ENCODE assay signal across 1 cellular context in the genomic region with DNA sequence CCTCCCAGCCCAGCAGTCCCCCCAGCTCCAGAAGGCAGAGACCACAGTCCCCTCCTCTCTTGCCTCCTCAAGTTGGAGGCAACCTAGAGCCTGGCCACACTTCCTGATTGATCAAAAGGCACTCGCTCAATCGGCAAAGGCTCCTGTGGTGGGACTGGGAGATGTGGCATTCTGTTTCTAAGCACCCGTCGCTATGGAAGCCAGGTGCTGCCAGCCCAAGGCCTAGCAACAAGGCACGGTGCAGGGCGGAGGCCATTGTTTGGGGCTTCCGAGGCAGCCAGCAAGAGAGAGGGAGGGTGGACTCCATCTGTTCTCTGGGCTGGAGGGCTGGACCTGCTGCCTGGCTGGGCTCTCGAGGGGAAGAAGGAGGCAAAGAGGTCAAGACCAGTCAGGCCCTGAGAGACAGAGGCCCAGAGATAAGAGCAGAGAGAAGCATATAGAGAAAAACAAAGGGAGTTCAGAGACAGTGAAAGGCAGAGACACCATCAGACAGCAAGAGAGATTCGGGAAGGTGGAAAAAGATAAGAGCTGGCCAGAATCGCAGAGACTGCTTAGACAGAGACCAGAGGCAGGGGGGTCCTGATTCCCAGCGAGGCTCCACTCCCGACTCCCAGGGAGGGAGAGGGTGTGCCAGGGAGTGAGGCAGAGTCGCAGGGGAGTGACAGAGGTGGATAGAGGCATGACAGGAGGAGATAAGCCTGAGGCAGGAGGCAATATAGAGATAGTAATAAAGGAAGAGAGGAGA.
A peak's percentile ranks its signal among the peaks of the same experiment; 100 is the strongest.
TF ChIP-seq lines count a peak whose summit lies in the region.

No MANE protein-coding gene starts in this region.

TF ChIP-seq in neural cell, 6 proteins besides CTCF, POLR2A, EP300 and RAD21:
- peak; percentile 34 for TF ChIP-seq TAF1 (IDR thresholded peaks at IDR 0.05; ENCODE audit: low read depth)
- TF ChIP-seq, protein P1, sequence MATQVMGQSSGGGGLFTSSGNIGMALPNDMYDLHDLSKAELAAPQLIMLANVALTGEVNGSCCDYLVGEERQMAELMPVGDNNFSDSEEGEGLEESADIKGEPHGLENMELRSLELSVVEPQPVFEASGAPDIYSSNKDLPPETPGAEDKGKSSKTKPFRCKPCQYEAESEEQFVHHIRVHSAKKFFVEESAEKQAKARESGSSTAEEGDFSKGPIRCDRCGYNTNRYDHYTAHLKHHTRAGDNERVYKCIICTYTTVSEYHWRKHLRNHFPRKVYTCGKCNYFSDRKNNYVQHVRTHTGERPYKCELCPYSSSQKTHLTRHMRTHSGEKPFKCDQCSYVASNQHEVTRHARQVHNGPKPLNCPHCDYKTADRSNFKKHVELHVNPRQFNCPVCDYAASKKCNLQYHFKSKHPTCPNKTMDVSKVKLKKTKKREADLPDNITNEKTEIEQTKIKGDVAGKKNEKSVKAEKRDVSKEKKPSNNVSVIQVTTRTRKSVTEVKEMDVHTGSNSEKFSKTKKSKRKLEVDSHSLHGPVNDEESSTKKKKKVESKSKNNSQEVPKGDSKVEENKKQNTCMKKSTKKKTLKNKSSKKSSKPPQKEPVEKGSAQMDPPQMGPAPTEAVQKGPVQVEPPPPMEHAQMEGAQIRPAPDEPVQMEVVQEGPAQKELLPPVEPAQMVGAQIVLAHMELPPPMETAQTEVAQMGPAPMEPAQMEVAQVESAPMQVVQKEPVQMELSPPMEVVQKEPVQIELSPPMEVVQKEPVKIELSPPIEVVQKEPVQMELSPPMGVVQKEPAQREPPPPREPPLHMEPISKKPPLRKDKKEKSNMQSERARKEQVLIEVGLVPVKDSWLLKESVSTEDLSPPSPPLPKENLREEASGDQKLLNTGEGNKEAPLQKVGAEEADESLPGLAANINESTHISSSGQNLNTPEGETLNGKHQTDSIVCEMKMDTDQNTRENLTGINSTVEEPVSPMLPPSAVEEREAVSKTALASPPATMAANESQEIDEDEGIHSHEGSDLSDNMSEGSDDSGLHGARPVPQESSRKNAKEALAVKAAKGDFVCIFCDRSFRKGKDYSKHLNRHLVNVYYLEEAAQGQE (IDR thresholded peaks at IDR 0.05; ENCODE audit: borderline replicate concordance) = peak; percentile 43
- TF ChIP-seq EZH2 (IDR thresholded peaks at IDR 0.05; ENCODE audit: borderline replicate concordance, insufficient read depth, low read length, poor library complexity, severe bottlenecking) = no peak
- TF ChIP-seq SMC3 (conservative IDR thresholded peaks at IDR 0.05; ENCODE audit: poor library complexity) = no peak
- TF ChIP-seq MXI1 (conservative IDR thresholded peaks at IDR 0.05; ENCODE audit: poor library complexity, severe bottlenecking) = peak; percentile 59
- TF ChIP-seq POLR2AphosphoS5 (IDR thresholded peaks at IDR 0.05) = peak; percentile 45
